In the genomic region with DNA sequence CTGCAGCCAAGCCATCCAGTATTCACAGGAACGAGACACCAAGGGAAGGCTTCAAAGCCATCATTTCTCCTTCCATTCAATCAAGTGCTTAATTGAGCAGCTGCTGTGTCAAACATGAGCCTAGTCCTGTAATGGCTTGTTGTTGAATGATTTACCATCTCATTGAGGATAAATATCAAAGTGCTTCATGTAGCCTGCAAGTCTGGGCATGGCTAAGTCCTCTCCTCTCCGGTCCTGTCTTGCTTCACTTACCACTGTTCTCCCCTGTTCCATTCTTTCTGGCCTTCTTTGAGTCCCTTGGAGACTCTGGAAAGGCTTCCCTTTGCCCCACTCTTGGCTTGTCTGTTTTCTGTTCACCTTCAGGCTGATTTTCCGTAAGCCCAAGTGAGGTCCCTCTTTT, we compare ENCODE assay signal across 20 cellular contexts.
DNase-seq lines count a peak whose midpoint lies in the region; TF ChIP-seq lines count a peak whose summit lies in the region.
"Had no signal": no experiment of that assay in that cellular context is flagged by ENCODE, and none has a peak within 500 bp of the region (broad histone marks: within the 10 kb centered on the region; RNA-seq: fewer than 3 reads in every experiment).

No MANE protein-coding gene starts in this region.

- H3K9me3 Mint-ChIP-seq in brain, result no peaks in the 10 kb centered on the region

- DNase-seq in DMS79 (lab: John Stamatoyannopoulos, UW), result peak; percentile 66
- peak; percentile 13 for DNase-seq in NCI-H1105 (lab: John Stamatoyannopoulos, UW)
- no peak for DNase-seq in stimulated activated CD4-positive, alpha-beta T cell treated with anti-CD3 and anti-CD28 coated beads, Interleukin-4, amount 100 ng/mL, for 24 hours
- no peak for DNase-seq in RPMI8226
- DNase-seq in A673 (ENCODE audit: low spot score), result no peak
- DNase-seq: AML-193, GDM1, GM23248, KG1, NCI-H1930, NCI-H2171 treated with DMSO at 0.1 percent for 48 hours, NCI-H446, NCI-H526 treated with DMSO at 0.1 percent for 48 hours, OCI-M1, SHP77, SK-N-SH had no signal

- H3K27me3 Mint-ChIP-seq in brain, result peaks cover 6% of the 10 kb centered on the region

- peaks cover 14% of the 10 kb centered on the region for H3K79me2 ChIP-seq in neural cell (replicated peaks; ENCODE audit: insufficient read depth, low read length)

- TF ChIP-seq RAD21 in neural cell (conservative IDR thresholded peaks at IDR 0.05), result no peak

- peak overlapping the region in 3 of 5 experiments; percentile 67 to 74 (median 70) for H3K27ac Mint-ChIP-seq in brain

- H2AFZ ChIP-seq in neural cell (ENCODE audit: low read depth, low read length), result no peak overlapping the region
- H2AFZ ChIP-seq: GM23248 had no signal

- H3K4me3 ChIP-seq in neural cell (ENCODE audit: low read length) (no peak overlapping the region), A673 (ENCODE audit: low read depth, low read length, poor library complexity, severe bottlenecking) (no peak overlapping the region)
- H3K4me3 ChIP-seq: GM23248, HAP-1 had no signal

- H3K4me1 Mint-ChIP-seq in brain, result peaks cover 73% of the 10 kb centered on the region

- no TSS peak for BruUV-seq in A673 (replicated peaks; lab: Mats Ljungman, UMichigan)

- POLR2A ChIA-PET in A673 (lab: Charles Lee; ENCODE audit: low non-redundant PET), result no interaction called here

- peaks cover 6% of the 10 kb centered on the region for H3K4me1 ChIP-seq in A673 (ENCODE audit: insufficient read depth, low read length, poor library complexity, severe bottlenecking)

- no peak overlapping the region for H3K9ac ChIP-seq in neural cell (ENCODE audit: low read length)
- H3K9ac ChIP-seq: GM23248, SK-N-SH had no signal

- H3F3A ChIP-seq in neural cell (ENCODE audit: insufficient read depth, low read length, poor library complexity, severe bottlenecking), result peaks cover 15% of the 10 kb centered on the region

- CTCF ChIA-PET in A673 (lab: Charles Lee), result no interaction called here

- H3K27ac ChIP-seq in neural cell (ENCODE audit: low read length) (peak overlapping the region; percentile 89), A673 (ENCODE audit: low read depth, low read length, poor library complexity, severe bottlenecking) (no peak overlapping the region)
- H3K27ac ChIP-seq: C4-2B, GM23248 had no signal

- no peaks in the 10 kb centered on the region for H3K9me3 ChIP-seq in neural cell (ENCODE audit: low read length)
- H3K9me3 ChIP-seq in A673 (ENCODE audit: low read depth, low read length, poor library complexity, severe bottlenecking), result no peaks in the 10 kb centered on the region
- H3K9me3 ChIP-seq: HAP-1, SK-N-SH had no signal

- H3K36me3 ChIP-seq in neural cell (ENCODE audit: insufficient read depth, low read length) (peaks cover 5% of the 10 kb centered on the region), A673 (ENCODE audit: insufficient read depth, low read length, poor library complexity, severe bottlenecking) (no peaks in the 10 kb centered on the region)
- H3K36me3 ChIP-seq: HAP-1 had no signal

- no peak overlapping the region for H3K4me2 ChIP-seq in neural cell (ENCODE audit: low read length)
- H3K4me2 ChIP-seq: SK-N-SH had no signal

- no peak overlapping the region for H3K4me3 Mint-ChIP-seq in brain

- TF ChIP-seq EP300 in neural cell (conservative IDR thresholded peaks at IDR 0.05; ENCODE audit: poor library complexity, severe bottlenecking), result no peak

- H3K36me3 Mint-ChIP-seq in brain, result peaks cover 41% of the 10 kb centered on the region

- H3K27me3 ChIP-seq in neural cell (ENCODE audit: insufficient read depth, low read depth, low read length) (no peaks in the 10 kb centered on the region), A673 (replicated peaks; ENCODE audit: insufficient read depth, low read depth, low read length, poor library complexity) (no peaks in the 10 kb centered on the region)

- H3K9me2 ChIP-seq in neural cell (ENCODE audit: insufficient read depth, low read length), result no peaks in the 10 kb centered on the region
- H3K9me2 ChIP-seq: SK-N-SH had no signal

- H4K20me1 ChIP-seq in neural cell (ENCODE audit: insufficient read depth), result no peaks in the 10 kb centered on the region

- intact Hi-C loops in A673 (cut with micrococcal nuclease; ENCODE audit: unreplicated experiment), result loop anchor here (10.0 kb wide), 1 partner anchor 456 kb away; no protein-coding TSS in a partner anchor

- TF ChIP-seq CTCF in brain (conservative IDR thresholded peaks at IDR 0.05) (no peak), neural cell (IDR thresholded peaks at IDR 0.05; ENCODE audit: poor library complexity, severe bottlenecking) (no peak), A673 (conservative IDR thresholded peaks at IDR 0.05; ENCODE audit: low read depth, low read length) (no peak)

TF ChIP-seq in neural cell, 6 proteins besides CTCF, POLR2A, EP300 and RAD21:
- TF ChIP-seq MXI1 (conservative IDR thresholded peaks at IDR 0.05; ENCODE audit: poor library complexity, severe bottlenecking), result no peak
- no peak for TF ChIP-seq EZH2 (IDR thresholded peaks at IDR 0.05; ENCODE audit: borderline replicate concordance, insufficient read depth, low read length, poor library complexity, severe bottlenecking)
- no peak for TF ChIP-seq TAF1 (IDR thresholded peaks at IDR 0.05; ENCODE audit: low read depth)
- TF ChIP-seq SMC3 (conservative IDR thresholded peaks at IDR 0.05; ENCODE audit: poor library complexity), result no peak
- TF ChIP-seq, protein P1, sequence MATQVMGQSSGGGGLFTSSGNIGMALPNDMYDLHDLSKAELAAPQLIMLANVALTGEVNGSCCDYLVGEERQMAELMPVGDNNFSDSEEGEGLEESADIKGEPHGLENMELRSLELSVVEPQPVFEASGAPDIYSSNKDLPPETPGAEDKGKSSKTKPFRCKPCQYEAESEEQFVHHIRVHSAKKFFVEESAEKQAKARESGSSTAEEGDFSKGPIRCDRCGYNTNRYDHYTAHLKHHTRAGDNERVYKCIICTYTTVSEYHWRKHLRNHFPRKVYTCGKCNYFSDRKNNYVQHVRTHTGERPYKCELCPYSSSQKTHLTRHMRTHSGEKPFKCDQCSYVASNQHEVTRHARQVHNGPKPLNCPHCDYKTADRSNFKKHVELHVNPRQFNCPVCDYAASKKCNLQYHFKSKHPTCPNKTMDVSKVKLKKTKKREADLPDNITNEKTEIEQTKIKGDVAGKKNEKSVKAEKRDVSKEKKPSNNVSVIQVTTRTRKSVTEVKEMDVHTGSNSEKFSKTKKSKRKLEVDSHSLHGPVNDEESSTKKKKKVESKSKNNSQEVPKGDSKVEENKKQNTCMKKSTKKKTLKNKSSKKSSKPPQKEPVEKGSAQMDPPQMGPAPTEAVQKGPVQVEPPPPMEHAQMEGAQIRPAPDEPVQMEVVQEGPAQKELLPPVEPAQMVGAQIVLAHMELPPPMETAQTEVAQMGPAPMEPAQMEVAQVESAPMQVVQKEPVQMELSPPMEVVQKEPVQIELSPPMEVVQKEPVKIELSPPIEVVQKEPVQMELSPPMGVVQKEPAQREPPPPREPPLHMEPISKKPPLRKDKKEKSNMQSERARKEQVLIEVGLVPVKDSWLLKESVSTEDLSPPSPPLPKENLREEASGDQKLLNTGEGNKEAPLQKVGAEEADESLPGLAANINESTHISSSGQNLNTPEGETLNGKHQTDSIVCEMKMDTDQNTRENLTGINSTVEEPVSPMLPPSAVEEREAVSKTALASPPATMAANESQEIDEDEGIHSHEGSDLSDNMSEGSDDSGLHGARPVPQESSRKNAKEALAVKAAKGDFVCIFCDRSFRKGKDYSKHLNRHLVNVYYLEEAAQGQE (IDR thresholded peaks at IDR 0.05; ENCODE audit: borderline replicate concordance), result no peak

Comparison
In these comparisons a context has a peak if more than half of its experiments do, and no peak if none do; other contexts are left out.
1. DNase-seq: peak in DMS79 (single experiment) and NCI-H1105 (single experiment); none in stimulated activated CD4-positive, alpha-beta T cell treated with anti-CD3 and anti-CD28 coated beads, Interleukin-4, amount 100 ng/mL, for 24 hours (single experiment), RPMI8226 (single experiment) and A673 (single experiment).